ENCODE assay signal across 13 cellular contexts in genomic region chr1:175225805-175226129, GRCh38. TPM values are rescaled to one million over a fixed set of nuclear protein-coding genes. Genes with fewer than 3 reads are reported as not detected.
DNase-seq lines count a peak whose midpoint lies in the region; ATAC-seq, FAIRE-seq and TF ChIP-seq lines count a peak whose summit lies in the region.
"Had no signal": no experiment of that assay in that cellular context is flagged by ENCODE, and none has a peak within 500 bp of the region (broad histone marks: within the 10 kb centered on the region; RNA-seq: fewer than 3 reads in every experiment).

No MANE protein-coding gene starts in this region.

- no peak overlapping the region for H3K4me2 ChIP-seq in osteoblast (ENCODE audit: insufficient read depth, low read length)

- FAIRE-seq in kidney (lab: Jason Lieb, UNC) = no peak

- no peaks in the 10 kb centered on the region for H4K20me1 ChIP-seq in osteoblast (ENCODE audit: insufficient read depth, low read length)

- H2AFZ ChIP-seq in osteoblast (ENCODE audit: low read length) = no peak overlapping the region

- intact Hi-C loops in kidney (cut with DNase I) = no loop called here

- H3K27ac Mint-ChIP-seq in naive B cell = peak overlapping the region; percentile 80 to 99 (median 96)
- H3K27ac Mint-ChIP-seq: activated CD4-positive, alpha-beta T cell treated with anti-CD3 and anti-CD28 coated beads, Interleukin-2, amount 10 ng/mL, durations not matched to agents 7 days and 5 days; CD8-positive, alpha-beta T cell had no signal

- H3K79me2 ChIP-seq in osteoblast (ENCODE audit: insufficient read depth, low read length) = no peaks in the 10 kb centered on the region

- peaks cover 71 to 96% (median 94%) of the 10 kb centered on the region in 3 donors for H3K4me1 Mint-ChIP-seq in naive B cell
- H3K4me1 Mint-ChIP-seq: activated CD4-positive, alpha-beta T cell treated with anti-CD3 and anti-CD28 coated beads, Interleukin-2, amount 10 ng/mL, durations not matched to agents 7 days and 5 days had no signal

- H3K27me3 ChIP-seq in osteoblast (ENCODE audit: insufficient read depth, low read length) = no peaks in the 10 kb centered on the region

- H3K4me3 Mint-ChIP-seq in naive B cell = peak overlapping the region; percentile 2 to 90 (median 78)
- H3K4me3 Mint-ChIP-seq: activated CD4-positive, alpha-beta T cell treated with anti-CD3 and anti-CD28 coated beads, Interleukin-2, amount 10 ng/mL, durations not matched to agents 7 days and 5 days; CD8-positive, alpha-beta T cell had no signal

- peaks cover 0 to 5% (median 0%) of the 10 kb centered on the region in 7 donors for H3K9me3 Mint-ChIP-seq in naive B cell
- H3K9me3 Mint-ChIP-seq: activated CD4-positive, alpha-beta T cell treated with anti-CD3 and anti-CD28 coated beads, Interleukin-2, amount 10 ng/mL, durations not matched to agents 7 days and 5 days; CD8-positive, alpha-beta T cell had no signal

- no peaks in the 10 kb centered on the region for H3K36me3 Mint-ChIP-seq in naive B cell
- H3K36me3 Mint-ChIP-seq: CD8-positive, alpha-beta T cell had no signal

- TF ChIP-seq CTCF in kidney (IDR thresholded peaks at IDR 0.05; ENCODE audit: borderline replicate concordance, extremely low read depth, insufficient read depth) (no peak), osteoblast (IDR thresholded peaks at IDR 0.05; ENCODE audit: extremely low read depth, low read depth, low read length) (no peak)

- H3K36me3 ChIP-seq in kidney (ENCODE audit: control insufficient read depth in 1 of 2, insufficient read depth in 2 of 2, low read length in 2 of 2) = no peaks in the 10 kb centered on the region
- no peaks in the 10 kb centered on the region for H3K36me3 ChIP-seq in osteoblast (ENCODE audit: insufficient read depth, low read length)

- ATAC-seq in GM18873 (IDR thresholded peaks at IDR 0.05; ENCODE audit: low FRiP score, unreplicated experiment) (peak; percentile 32), GM21786 (IDR thresholded peaks at IDR 0.05; ENCODE audit: unreplicated experiment) (peak; percentile 12), HG03196 (IDR thresholded peaks at IDR 0.05; ENCODE audit: unreplicated experiment) (peak; percentile 13), naive B cell (ENCODE audit: low read depth in 2 of 2) (peak; percentile 4 to 17)
- ATAC-seq: CD8-positive, alpha-beta T cell had no signal

- H3K4me1 ChIP-seq in kidney (ENCODE audit: control insufficient read depth in 1 of 2, insufficient read depth in 1 of 2, low read depth in 1 of 2, low read length in 2 of 2) (peaks cover 4 to 7% of the 10 kb centered on the region in 2 donors), osteoblast (ENCODE audit: insufficient read depth, low read length) (no peaks in the 10 kb centered on the region)

- H3K27me3 Mint-ChIP-seq in naive B cell = no peaks in the 10 kb centered on the region
- H3K27me3 Mint-ChIP-seq: activated CD4-positive, alpha-beta T cell treated with anti-CD3 and anti-CD28 coated beads, Interleukin-2, amount 10 ng/mL, durations not matched to agents 7 days and 5 days had no signal

- no peak overlapping the region for H3K27ac ChIP-seq in kidney (ENCODE audit: low read depth in 2 of 2, low read length in 2 of 2)
- no peak overlapping the region for H3K27ac ChIP-seq in osteoblast (ENCODE audit: low read depth, low read length)

- no peak for DNase-seq in naive B cell
- DNase-seq in NCI-H2107 treated with DMSO at 0.1 percent for 48 hours (lab: John Stamatoyannopoulos, UW; ENCODE audit: unreplicated experiment) = no peak
- DNase-seq in kidney = no peak
- no peak for DNase-seq in NCI-H1105 (lab: John Stamatoyannopoulos, UW)
- no peak for DNase-seq in osteoblast (ENCODE audit: insufficient read length, low spot score, missing footprints)
- DNase-seq: activated CD4-positive, alpha-beta T cell treated with anti-CD3 and anti-CD28 coated beads, Interleukin-2, amount 10 ng/mL, durations not matched to agents 7 days and 5 days; CD8-positive, alpha-beta T cell; cerebellar nuclear complex; mucosa of descending colon; NCI-H524 had no signal

- H3K9ac ChIP-seq in kidney (ENCODE audit: low read length in 2 of 2) = no peak overlapping the region

- H3K9me3 ChIP-seq in kidney (ENCODE audit: control insufficient read depth in 1 of 2, low read length in 2 of 2) = no peaks in the 10 kb centered on the region
- no peaks in the 10 kb centered on the region for H3K9me3 ChIP-seq in osteoblast (ENCODE audit: low read depth, low read length)
- H3K9me3 ChIP-seq: mucosa of descending colon had no signal

- H3K4me3 ChIP-seq in kidney (ENCODE audit: low read length in 2 of 2) = no peak overlapping the region
- no peak overlapping the region for H3K4me3 ChIP-seq in osteoblast (ENCODE audit: insufficient read depth, low read length)
- H3K4me3 ChIP-seq: mucosa of descending colon had no signal

RNA-seq across cellular contexts. Expression of gene KIAA0040, which starts 33.2 kb away (rescaled TPM):
- polyA plus RNA-seq in naive B cell (ENCODE audit: low read depth in 6 of 6) (100 to 1,000 TPM in 5 of 6 donors, 10 to 100 TPM in 1; 97.1 to 182 (median 140) TPM), kidney (ENCODE audit: insufficient read depth, low read depth, low replicate concordance) (20.0 TPM)
- total RNA-seq in kidney (34.1 TPM), osteoblast (0.59 and 1.1 TPM in 2 replicates)

Comparison
In these comparisons a context has a peak if more than half of its experiments do, and no peak if none do; other contexts are left out.
1. RNA of gene KIAA0040, which starts 33.2 kb away (total RNA-seq): 34.1 TPM in kidney (single experiment); 0.59 to 1.1 TPM in osteoblast; every median in the first group is over 10 times any median in the second.
2. Peak in every context shown above with its lines, with median percentiles within 50 percentile points of each other: ATAC-seq.